Comparison of ENCODE assay signal across 23 cellular contexts in genomic region chr3:10804183-10804648, GRCh38. TPM values are rescaled to one million over a fixed set of nuclear protein-coding genes. Genes with fewer than 3 reads are reported as not detected.
DNase-seq lines count a peak whose midpoint lies in the region; ATAC-seq and TF ChIP-seq lines count a peak whose summit lies in the region.
"Had no signal": no experiment of that assay in that cellular context is flagged by ENCODE, and none has a peak within 500 bp of the region (broad histone marks: within the 10 kb centered on the region; RNA-seq: fewer than 3 reads in every experiment).

No MANE protein-coding gene starts in this region.

- H3K9me2 ChIP-seq in PC-3 (replicated peaks; ENCODE audit: low read length): no peaks in the 10 kb centered on the region

- peak overlapping the region; percentile 83 for H3K27ac Mint-ChIP-seq in mesothelial cell of epicardium
- H3K27ac Mint-ChIP-seq: activated naive CD8-positive, alpha-beta T cell treated with anti-CD3 and anti-CD28 coated beads, Interleukin-2, amount 50 U/mL, for 24 hours had no signal

- peaks cover 42% of the 10 kb centered on the region for H3K4me1 ChIP-seq in PC-3 (ENCODE audit: insufficient read depth, low read length)
- H3K4me1 ChIP-seq in upper lobe of left lung: no peaks in the 10 kb centered on the region
- H3K4me1 ChIP-seq: heart right ventricle, right lobe of liver, upper lobe of right lung had no signal

- POLR2A ChIA-PET in PC-3 (lab: Charles Lee; ENCODE audit: unreplicated experiment): no interaction called here

- H3K4me3 Mint-ChIP-seq in mesothelial cell of epicardium: no peak overlapping the region
- H3K4me3 Mint-ChIP-seq: activated naive CD8-positive, alpha-beta T cell treated with anti-CD3 and anti-CD28 coated beads, Interleukin-2, amount 50 U/mL, for 24 hours had no signal

- H3K36me3 Mint-ChIP-seq in mesothelial cell of epicardium: no peaks in the 10 kb centered on the region

- no peak for TF ChIP-seq CTCF in PC-3 (conservative IDR thresholded peaks at IDR 0.05; ENCODE audit: low read depth, low read length)
- no peak for TF ChIP-seq CTCF in mesothelial cell of epicardium (IDR thresholded peaks at IDR 0.05; ENCODE audit: unreplicated experiment)
- TF ChIP-seq CTCF in upper lobe of left lung (IDR thresholded peaks at IDR 0.05): no peak

- H3K27ac ChIP-seq in PC-3 (ENCODE audit: low read length) (peak overlapping the region; percentile 93), epithelial cell of prostate (peak overlapping the region; percentile 90), upper lobe of left lung (no peak overlapping the region)
- H3K27ac ChIP-seq: BLaER1 treated with 17β-estradiol and CSF1 and Interleukin-3, amounts not matched to agents 10 nM and 100 nM; coronary artery; heart right ventricle; right lobe of liver; upper lobe of right lung had no signal

- ATAC-seq in PC-3: peak; percentile 92
- no peak for ATAC-seq in HG02852 (IDR thresholded peaks at IDR 0.05; ENCODE audit: unreplicated experiment)
- ATAC-seq in upper lobe of left lung (ENCODE audit: low FRiP score in 2 of 2): no peak
- ATAC-seq: activated naive CD8-positive, alpha-beta T cell treated with anti-CD3 and anti-CD28 coated beads, Interleukin-2, amount 50 U/mL, for 24 hours; heart right ventricle; right lobe of liver; upper lobe of right lung had no signal

- H3K79me2 ChIP-seq in PC-3 (ENCODE audit: low read length): no peaks in the 10 kb centered on the region

- CTCF ChIA-PET in PC-3 (lab: Charles Lee): interaction anchor here (0.8 to 1.0 kb wide), 2 partner anchors 31 to 47 kb away, joined by 4 read pairs; no protein-coding TSS in a partner anchor

- peak overlapping the region; percentile 36 for H3K4me2 ChIP-seq in PC-3 (ENCODE audit: low read length)
- H3K4me2 ChIP-seq: BLaER1 treated with 17β-estradiol and CSF1 and Interleukin-3, amounts not matched to agents 10 nM and 100 nM had no signal

- DNase-seq in ELR (ENCODE audit: low read depth) (peak; percentile 2), PC-3 (peak; percentile 99), epithelial cell of prostate (ENCODE audit: low read depth, low spot score) (peak; percentile 99), mesothelial cell of epicardium (ENCODE audit: low spot score in 2 of 2, unreplicated experiment in 2 of 2) (no peak), KG1 (lab: John Stamatoyannopoulos, UW) (no peak), upper lobe of left lung (no peak), OCI-M2 (lab: John Stamatoyannopoulos, UW; ENCODE audit: unreplicated experiment) (no peak)
- DNase-seq: activated CD4-positive, alpha-beta T cell treated with anti-CD3 and anti-CD28 coated beads, Interleukin-2, amount 50 U/mL, for 48 hours; activated CD4-positive, CD25-positive, alpha-beta regulatory T cell; activated effector memory CD4-positive, alpha-beta T cell treated with Interleukin-2 at 50 U/mL for 16 hours; activated naive CD8-positive, alpha-beta T cell treated with anti-CD3 and anti-CD28 coated beads, Interleukin-2, amount 50 U/mL, for 24 hours; GDM1; heart right ventricle; Kasumi-1; NCI-H1105 treated with DMSO at 0.1 percent for 48 hours; NCI-H2107; NCI-H510A treated with DMSO at 0.1 percent for 48 hours; right lobe of liver; SHP77; upper lobe of right lung had no signal

- no peak overlapping the region for H3K4me3 ChIP-seq in PC-3 (ENCODE audit: low read length)
- no peak overlapping the region for H3K4me3 ChIP-seq in upper lobe of left lung
- H3K4me3 ChIP-seq: BLaER1 treated with 17β-estradiol and CSF1 and Interleukin-3, amounts not matched to agents 10 nM and 100 nM; coronary artery; heart right ventricle; right lobe of liver; upper lobe of right lung had no signal

- no peaks in the 10 kb centered on the region for H3K27me3 ChIP-seq in PC-3 (ENCODE audit: low read length)
- H3K27me3 ChIP-seq in upper lobe of left lung: no peaks in the 10 kb centered on the region
- H3K27me3 ChIP-seq: BLaER1 treated with 17β-estradiol and CSF1 and Interleukin-3, amounts not matched to agents 10 nM and 100 nM; right lobe of liver; upper lobe of right lung had no signal

- intact Hi-C loops in PC-3 (cut with micrococcal nuclease): loop anchor here (2.0 kb wide), 1 partner anchor 21 kb away; no protein-coding TSS in a partner anchor

- no peaks in the 10 kb centered on the region for H4K20me1 ChIP-seq in PC-3 (ENCODE audit: low read length)
- H4K20me1 ChIP-seq: BLaER1 treated with 17β-estradiol and CSF1 and Interleukin-3, amounts not matched to agents 10 nM and 100 nM had no signal

- H3K9me3 ChIP-seq in PC-3 (ENCODE audit: low read length) (no peaks in the 10 kb centered on the region), upper lobe of left lung (no peaks in the 10 kb centered on the region)
- H3K9me3 ChIP-seq: BLaER1 treated with 17β-estradiol and CSF1 and Interleukin-3, amounts not matched to agents 10 nM and 100 nM; right lobe of liver; upper lobe of right lung had no signal

- H2AFZ ChIP-seq in PC-3 (ENCODE audit: low read length): no peak overlapping the region

- peaks cover 11% of the 10 kb centered on the region for H3K4me1 Mint-ChIP-seq in mesothelial cell of epicardium
- H3K4me1 Mint-ChIP-seq: activated naive CD8-positive, alpha-beta T cell treated with anti-CD3 and anti-CD28 coated beads, Interleukin-2, amount 50 U/mL, for 24 hours had no signal

- H3K9me3 Mint-ChIP-seq in mesothelial cell of epicardium: peaks cover 4% of the 10 kb centered on the region
- H3K9me3 Mint-ChIP-seq: activated naive CD8-positive, alpha-beta T cell treated with anti-CD3 and anti-CD28 coated beads, Interleukin-2, amount 50 U/mL, for 24 hours had no signal

- BruUV-seq in PC-3 (replicated peaks; lab: Mats Ljungman, UMichigan): no TSS peak

- H3K9ac ChIP-seq in PC-3 (ENCODE audit: low read length): peak overlapping the region; percentile 39; the same call in 1 of the 2 replicates
- H3K9ac ChIP-seq: BLaER1 treated with 17β-estradiol and CSF1 and Interleukin-3, amounts not matched to agents 10 nM and 100 nM had no signal

- no peak for TF ChIP-seq POLR2A in upper lobe of left lung (IDR thresholded peaks at IDR 0.05)

- WGBS in upper lobe of left lung, 2 donors: 14 to 67% methylated on average over 2 of the region's 2 CpGs

- TF ChIP-seq EP300 in upper lobe of left lung (IDR thresholded peaks at IDR 0.05): no peak

- peaks cover 3% of the 10 kb centered on the region for H3F3A ChIP-seq in PC-3 (ENCODE audit: low read length, unreplicated experiment)

- H3K36me3 ChIP-seq in PC-3 (ENCODE audit: low read depth, low read length) (no peaks in the 10 kb centered on the region), upper lobe of left lung (no peaks in the 10 kb centered on the region)
- H3K36me3 ChIP-seq: BLaER1 treated with 17β-estradiol and CSF1 and Interleukin-3, amounts not matched to agents 10 nM and 100 nM; heart right ventricle; right lobe of liver; upper lobe of right lung had no signal

- H3K27me3 Mint-ChIP-seq in mesothelial cell of epicardium (ENCODE audit: low read depth): peaks cover 26% of the 10 kb centered on the region

RNA-seq across cellular contexts. Expression of gene SLC6A11, which starts 11.8 kb away (rescaled TPM):
- total RNA-seq in PC-3 (2014; rRNA removed): 34.0 and 37.1 TPM in 2 replicates
- 2.6 to 3.3 TPM (median 2.7 TPM) in 3 replicates for total RNA-seq in mesothelial cell of epicardium
- under 1 TPM in 1 of 6 donors, not detected in 5; 0.07 TPM for total RNA-seq in upper lobe of left lung

Comparison
In these comparisons a context has a peak if more than half of its experiments do, and no peak if none do; other contexts are left out.
1. DNase-seq: peak in ELR (single experiment), PC-3 (single experiment) and epithelial cell of prostate (single experiment); none in mesothelial cell of epicardium (0 of 2), KG1 (single experiment), upper lobe of left lung (0 of 2) and OCI-M2 (single experiment).
2. H3K27ac ChIP-seq: peak in PC-3 (single experiment) and epithelial cell of prostate (single experiment); none in upper lobe of left lung (0 of 4).